In the genomic region with DNA sequence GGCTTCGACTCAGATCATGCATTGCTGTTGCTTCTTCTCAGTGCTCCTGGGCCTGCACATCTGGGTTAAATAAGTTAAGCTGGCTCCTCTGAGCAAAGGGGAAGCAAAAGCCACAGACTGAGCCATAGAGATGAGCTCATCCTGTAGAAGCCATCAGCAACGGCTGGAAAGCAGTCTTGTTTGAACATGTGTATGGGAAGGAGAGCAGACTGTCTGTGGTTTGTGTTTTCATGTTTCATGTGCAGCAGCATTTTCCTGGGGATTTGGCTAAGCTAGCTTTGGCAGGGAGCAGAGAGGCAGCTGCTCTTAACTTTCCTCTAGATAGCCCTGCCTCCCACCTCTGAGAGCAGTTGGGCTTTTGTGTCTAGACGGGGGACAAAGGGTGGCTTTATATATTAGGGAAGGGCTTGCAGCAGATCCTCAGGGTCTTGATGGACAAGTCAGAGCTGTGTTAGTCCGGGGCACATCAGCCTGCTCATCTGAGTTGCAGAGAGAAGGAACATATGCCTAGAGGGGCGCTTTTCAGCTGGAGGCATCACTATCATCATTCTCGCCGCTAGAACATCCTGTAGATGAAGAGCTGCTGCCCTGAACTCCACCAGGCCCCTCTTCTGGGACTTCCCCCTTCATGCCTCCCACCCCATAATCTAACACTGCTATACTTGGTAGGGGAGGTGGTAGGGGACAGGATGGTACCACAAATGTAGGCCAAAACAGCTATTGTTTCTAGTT, we compare ENCODE assay signal across 2 cellular contexts.
TF ChIP-seq lines count a peak whose summit lies in the region.

No MANE protein-coding gene starts in this region.

TF ChIP-seq in SK-N-SH, 30 proteins besides CTCF, POLR2A, EP300 and RAD21 (continues in another document):
- TF ChIP-seq ELF1 (IDR thresholded peaks at IDR 0.05) = no peak
- TF ChIP-seq SIN3A (IDR thresholded peaks at IDR 0.05; ENCODE audit: borderline replicate concordance, low read depth, low read length) = peak; percentile 75; the same call in 1 of the 2 replicates
- TF ChIP-seq NFIC (IDR thresholded peaks at IDR 0.05; ENCODE audit: borderline replicate concordance) = peak; percentile 57
- 0 out of 2 replicates have a peak, but pooled peaks have one; percentile 43 for TF ChIP-seq POLR2AphosphoS5 (IDR thresholded peaks at IDR 0.05; ENCODE audit: low read depth, low read length)
- no peak for TF ChIP-seq EZH2phosphoT487 (IDR thresholded peaks at IDR 0.05; ENCODE audit: borderline replicate concordance, low read depth)
- 0 out of 2 replicates have a peak, but pooled peaks have one; percentile 10 for TF ChIP-seq PBX3 (IDR thresholded peaks at IDR 0.05)
- no peak for TF ChIP-seq TAF1 (IDR thresholded peaks at IDR 0.05; ENCODE audit: borderline replicate concordance, low read depth, low read length)
- TF ChIP-seq USF1 (IDR thresholded peaks at IDR 0.05; ENCODE audit: borderline replicate concordance, low read depth) = no peak
- 0 out of 2 replicates have a peak, but pooled peaks have one; percentile 41 for TF ChIP-seq FOXM1 (IDR thresholded peaks at IDR 0.05; ENCODE audit: low read depth)
- TF ChIP-seq YY1 (IDR thresholded peaks at IDR 0.05; ENCODE audit: low read depth) = peak; percentile 40; the same call in 1 of the 2 replicates
- TF ChIP-seq GABPA (IDR thresholded peaks at IDR 0.05; ENCODE audit: low read depth) = no peak
- no peak for TF ChIP-seq FOXJ3 (CRISPR knock-in tag; IDR thresholded peaks at IDR 0.05)
- 0 out of 2 replicates have a peak, but pooled peaks have one; percentile 32 for TF ChIP-seq MXI1 (IDR thresholded peaks at IDR 0.05; ENCODE audit: low read depth, low read length)
- peak; percentile 50 for TF ChIP-seq JUND (IDR thresholded peaks at IDR 0.05)
- no peak for TF ChIP-seq RCOR1 (IDR thresholded peaks at IDR 0.05; ENCODE audit: low read length)
- TF ChIP-seq TCF12 (IDR thresholded peaks at IDR 0.05) = peak; percentile 93
- no peak for TF ChIP-seq NRF1 (IDR thresholded peaks at IDR 0.05; ENCODE audit: low read depth, low read length)
- TF ChIP-seq, protein P1, sequence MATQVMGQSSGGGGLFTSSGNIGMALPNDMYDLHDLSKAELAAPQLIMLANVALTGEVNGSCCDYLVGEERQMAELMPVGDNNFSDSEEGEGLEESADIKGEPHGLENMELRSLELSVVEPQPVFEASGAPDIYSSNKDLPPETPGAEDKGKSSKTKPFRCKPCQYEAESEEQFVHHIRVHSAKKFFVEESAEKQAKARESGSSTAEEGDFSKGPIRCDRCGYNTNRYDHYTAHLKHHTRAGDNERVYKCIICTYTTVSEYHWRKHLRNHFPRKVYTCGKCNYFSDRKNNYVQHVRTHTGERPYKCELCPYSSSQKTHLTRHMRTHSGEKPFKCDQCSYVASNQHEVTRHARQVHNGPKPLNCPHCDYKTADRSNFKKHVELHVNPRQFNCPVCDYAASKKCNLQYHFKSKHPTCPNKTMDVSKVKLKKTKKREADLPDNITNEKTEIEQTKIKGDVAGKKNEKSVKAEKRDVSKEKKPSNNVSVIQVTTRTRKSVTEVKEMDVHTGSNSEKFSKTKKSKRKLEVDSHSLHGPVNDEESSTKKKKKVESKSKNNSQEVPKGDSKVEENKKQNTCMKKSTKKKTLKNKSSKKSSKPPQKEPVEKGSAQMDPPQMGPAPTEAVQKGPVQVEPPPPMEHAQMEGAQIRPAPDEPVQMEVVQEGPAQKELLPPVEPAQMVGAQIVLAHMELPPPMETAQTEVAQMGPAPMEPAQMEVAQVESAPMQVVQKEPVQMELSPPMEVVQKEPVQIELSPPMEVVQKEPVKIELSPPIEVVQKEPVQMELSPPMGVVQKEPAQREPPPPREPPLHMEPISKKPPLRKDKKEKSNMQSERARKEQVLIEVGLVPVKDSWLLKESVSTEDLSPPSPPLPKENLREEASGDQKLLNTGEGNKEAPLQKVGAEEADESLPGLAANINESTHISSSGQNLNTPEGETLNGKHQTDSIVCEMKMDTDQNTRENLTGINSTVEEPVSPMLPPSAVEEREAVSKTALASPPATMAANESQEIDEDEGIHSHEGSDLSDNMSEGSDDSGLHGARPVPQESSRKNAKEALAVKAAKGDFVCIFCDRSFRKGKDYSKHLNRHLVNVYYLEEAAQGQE (IDR thresholded peaks at IDR 0.05; ENCODE audit: low read depth, low read length) = peak; percentile 40; the same call in 1 of the 2 replicates
- no peak for TF ChIP-seq GATA2 (CRISPR knock-in tag; IDR thresholded peaks at IDR 0.05)
- TF ChIP-seq MAX (IDR thresholded peaks at IDR 0.05; ENCODE audit: low read depth) = peak; percentile 62
- no peak for TF ChIP-seq IRF3 (IDR thresholded peaks at IDR 0.05; ENCODE audit: low read depth, low read length)
- TF ChIP-seq FOSL2 (IDR thresholded peaks at IDR 0.05; ENCODE audit: borderline replicate concordance, low read depth) = peak; percentile 55; the same call in 1 of the 2 replicates
- TF ChIP-seq RXRA (IDR thresholded peaks at IDR 0.05; ENCODE audit: borderline replicate concordance, low read depth) = no peak; the same call in 1 of the 2 replicates
- no peak for TF ChIP-seq SMC3 (IDR thresholded peaks at IDR 0.05; ENCODE audit: low read depth, low read length)

TF ChIP-seq in H1, 55 proteins besides CTCF, POLR2A, EP300 and RAD21:
- TF ChIP-seq KDM4A (IDR thresholded peaks at IDR 0.05; ENCODE audit: low read depth, low read length, severe bottlenecking) = no peak
- no peak for TF ChIP-seq TBP (IDR thresholded peaks at IDR 0.05; ENCODE audit: low read depth, low read length)
- no peak for TF ChIP-seq TCF12 (IDR thresholded peaks at IDR 0.05; ENCODE audit: low read depth, low read length)
- no peak for TF ChIP-seq CTBP2 (IDR thresholded peaks at IDR 0.05; ENCODE audit: borderline replicate concordance, insufficient read depth, insufficient read length, low read length)
- TF ChIP-seq CHD7 (IDR thresholded peaks at IDR 0.05; ENCODE audit: insufficient replicate concordance, low read length) = no peak
- no peak for TF ChIP-seq SP4 (IDR thresholded peaks at IDR 0.05; ENCODE audit: low read length)
- no peak for TF ChIP-seq RXRA (IDR thresholded peaks at IDR 0.05; ENCODE audit: insufficient read depth, low read depth, low read length)
- TF ChIP-seq SP2 (IDR thresholded peaks at IDR 0.05; ENCODE audit: low read length) = no peak
- no peak for TF ChIP-seq SIX5 (IDR thresholded peaks at IDR 0.05; ENCODE audit: low read depth, low read length)
- no peak for TF ChIP-seq EZH2 (IDR thresholded peaks at IDR 0.05; ENCODE audit: low read depth, low read length, severe bottlenecking)
- no peak for TF ChIP-seq CEBPB (IDR thresholded peaks at IDR 0.05; ENCODE audit: low read depth, low read length)
- no peak for TF ChIP-seq CHD2 (IDR thresholded peaks at IDR 0.05; ENCODE audit: low read length)
- TF ChIP-seq NRF1 (IDR thresholded peaks at IDR 0.05; ENCODE audit: low read depth, low read length) = no peak
- TF ChIP-seq KDM5A (IDR thresholded peaks at IDR 0.05; ENCODE audit: low read length) = no peak
- no peak for TF ChIP-seq ATF2 (IDR thresholded peaks at IDR 0.05; ENCODE audit: low read length)
- no peak for TF ChIP-seq YY1 (IDR thresholded peaks at IDR 0.05; ENCODE audit: low read depth, low read length)
- no peak for TF ChIP-seq RBBP5 (IDR thresholded peaks at IDR 0.05; ENCODE audit: borderline replicate concordance, low read depth, low read length)
- no peak for TF ChIP-seq HDAC2 (IDR thresholded peaks at IDR 0.05; ENCODE audit: borderline replicate concordance in 1 of 2, low read depth in 2 of 2, low read length in 2 of 2)
- no peak for TF ChIP-seq RFX5 (IDR thresholded peaks at IDR 0.05; ENCODE audit: borderline replicate concordance, low read depth, low read length)
